ENCODE assay signal across 16 cellular contexts in genomic region chr11:87851234-87851633, GRCh38.
DNase-seq lines count a peak whose midpoint lies in the region; ATAC-seq and TF ChIP-seq lines count a peak whose summit lies in the region.
"Had no signal": no experiment of that assay in that cellular context is flagged by ENCODE, and none has a peak within 500 bp of the region (broad histone marks: within the 10 kb centered on the region; RNA-seq: fewer than 3 reads in every experiment).

No MANE protein-coding gene starts in this region.

- no peaks in the 10 kb centered on the region for H3K27me3 ChIP-seq in BJ (ENCODE audit: control insufficient read depth, insufficient read depth, low read length)
- H3K27me3 ChIP-seq: transverse colon had no signal

- peak; percentile 92 for DNase-seq in BJ (ENCODE audit: low read depth)
- DNase-seq in RPMI7951 (ENCODE audit: low read depth), result peak; percentile 2
- peak; percentile 27 for DNase-seq in epidermal melanocyte (ENCODE audit: insufficient read length, low spot score)
- DNase-seq in non-pigmented ciliary epithelial cell (ENCODE audit: low read depth), result peak; percentile 22
- DNase-seq in DMS153 (lab: John Stamatoyannopoulos, UW), result no peak
- no peak for DNase-seq in mucosa of descending colon
- DNase-seq in cortex of kidney (lab: John Stamatoyannopoulos, UW), result no peak
- DNase-seq: activated CD8-positive, alpha-beta memory T cell treated with anti-CD3 and anti-CD28 coated beads, Interleukin-2, amount 50 U/mL, for 4 hours; activated naive CD4-positive, alpha-beta T cell treated with anti-CD3 and anti-CD28 coated beads for 36 hours; AML-193; erythroblast; retina; stimulated activated CD4-positive, alpha-beta T cell treated with anti-CD3 and anti-CD28 coated beads, Interleukin-4, amount 100 ng/mL, for 1 hour; transverse colon had no signal

- no peaks in the 10 kb centered on the region for H3K4me1 ChIP-seq in mucosa of descending colon (ENCODE audit: low read depth)
- H3K4me1 ChIP-seq: transverse colon had no signal

- ATAC-seq in mucosa of descending colon (no peak), GM18873 (IDR thresholded peaks at IDR 0.05; ENCODE audit: low FRiP score, unreplicated experiment) (no peak)
- ATAC-seq: activated CD4-positive, CD25-positive, alpha-beta regulatory T cell treated with anti-CD3 and anti-CD28 coated beads, Interleukin-2, amount 50 U/mL, for 24 hours had no signal

- H3K4me3 ChIP-seq in BJ (ENCODE audit: low read depth, low read length) (no peak overlapping the region), mucosa of descending colon (no peak overlapping the region)
- H3K4me3 ChIP-seq: transverse colon had no signal

- H3K9me3 ChIP-seq in mucosa of descending colon, result no peaks in the 10 kb centered on the region
- H3K9me3 ChIP-seq: transverse colon had no signal

- no peak for TF ChIP-seq CTCF in BJ (IDR thresholded peaks at IDR 0.05; ENCODE audit: insufficient read depth, low read depth, low read length)
- TF ChIP-seq CTCF in mucosa of descending colon (IDR thresholded peaks at IDR 0.05), result no peak

- CTCF ChIA-PET in BJ (lab: Yijun Ruan, JAX), result interaction anchor here (1.2 kb wide), 1 partner anchor 27 kb away, joined by 4 read pairs; no protein-coding TSS in a partner anchor

- intact Hi-C loops in mucosa of descending colon (cut with DNase I, micrococcal nuclease), result no loop called here

- POLR2A ChIA-PET in BJ (lab: Charles Lee), result no interaction called here

- H3K36me3 ChIP-seq in BJ (ENCODE audit: control insufficient read depth, insufficient read depth, low read length), result no peaks in the 10 kb centered on the region
- no peaks in the 10 kb centered on the region for H3K36me3 ChIP-seq in mucosa of descending colon (ENCODE audit: low read depth)
- H3K36me3 ChIP-seq: transverse colon had no signal

Comparison
In these comparisons a context has a peak if more than half of its experiments do, and no peak if none do; other contexts are left out.
1. DNase-seq: peak in BJ (single experiment), RPMI7951 (single experiment), epidermal melanocyte (single experiment) and non-pigmented ciliary epithelial cell (single experiment); none in DMS153 (single experiment), mucosa of descending colon (0 of 3) and cortex of kidney (single experiment).